Comparison of ENCODE assay signal across 8 cellular contexts in genomic region chr16:21083729-21084268, GRCh38.
DNase-seq lines count a peak whose midpoint lies in the region; ATAC-seq, FAIRE-seq and TF ChIP-seq lines count a peak whose summit lies in the region.

No MANE protein-coding gene starts in this region.

- ATAC-seq in HG03460 (IDR thresholded peaks at IDR 0.05; ENCODE audit: unreplicated experiment): no peak

- DNase-seq in GM12891 (ENCODE audit: insufficient read length, low spot score) (peak; percentile 21), NCI-H524 treated with DMSO at 0.1 percent for 48 hours (lab: John Stamatoyannopoulos, UW) (peak; percentile 17), erythroblast (lab: John Stamatoyannopoulos, UW) (peak; percentile 51 to 75), myocyte (ENCODE audit: low read depth) (peak; percentile 73)
- DNase-seq in activated CD8-positive, alpha-beta memory T cell treated with anti-CD3 and anti-CD28 coated beads for 24 hours: peak; percentile 78
- peak in 5 of 6 experiments; percentile 3 to 33 (median 23) for DNase-seq in stimulated activated naive CD4-positive, alpha-beta T cell (lab: John Stamatoyannopoulos, UW)

- TF ChIP-seq POLR2A in GM12891 (IDR thresholded peaks at IDR 0.05; ENCODE audit: low read depth, low read length) (no peak), erythroblast (IDR thresholded peaks at IDR 0.05; ENCODE audit: low read length) (no peak)

- TF ChIP-seq CTCF in 22Rv1 (IDR thresholded peaks at IDR 0.05): peak; percentile 81

- no peak overlapping the region for H3K27ac ChIP-seq in 22Rv1

- peak; percentile 55 for FAIRE-seq in GM12891 (lab: Jason Lieb, UNC)

TF ChIP-seq in GM12891, 5 proteins besides CTCF, POLR2A, EP300 and RAD21:
- no peak for TF ChIP-seq SPI1 (IDR thresholded peaks at IDR 0.05; ENCODE audit: low read depth, low read length)
- TF ChIP-seq POLR2AphosphoS5 (IDR thresholded peaks at IDR 0.05; ENCODE audit: low read depth, low read length): no peak
- no peak for TF ChIP-seq PAX5 (IDR thresholded peaks at IDR 0.05; ENCODE audit: insufficient read depth, low read length, severe bottlenecking)
TF ChIP-seq in GM12891: peak in this region for 0.

Comparison
In these comparisons a context has a peak if more than half of its experiments do, and no peak if none do; other contexts are left out.
1. DNase-seq: peak in every context shown above with its lines; median percentile 78 in activated CD8-positive, alpha-beta memory T cell treated with anti-CD3 and anti-CD28 coated beads for 24 hours; 73 in myocyte; 63 in erythroblast; 23 in stimulated activated naive CD4-positive, alpha-beta T cell; 21 in GM12891; 17 in NCI-H524 treated with DMSO at 0.1 percent for 48 hours.